In genomic region chr3:188202358-188203138, GRCh38 we compare ENCODE assay signal across 12 cellular contexts. TPM values are rescaled to one million over a fixed set of nuclear protein-coding genes. Genes with fewer than 3 reads are reported as not detected.
DNase-seq lines count a peak whose midpoint lies in the region; ATAC-seq, FAIRE-seq and TF ChIP-seq lines count a peak whose summit lies in the region.
"Had no signal": no experiment of that assay in that cellular context is flagged by ENCODE, and none has a peak within 500 bp of the region (broad histone marks: within the 10 kb centered on the region; RNA-seq: fewer than 3 reads in every experiment).

No MANE protein-coding gene starts in this region.

- peaks cover 6% of the 10 kb centered on the region for H3K36me3 ChIP-seq in astrocyte (ENCODE audit: insufficient read depth, low read length)

- ATAC-seq in naive B cell (ENCODE audit: low read depth in 2 of 2), result no peak

- peak overlapping the region in 2 of 3 donors; percentile 37 to 64 for H3K27ac Mint-ChIP-seq in IgD-negative memory B cell
- H3K27ac Mint-ChIP-seq in astrocyte (ENCODE audit: unreplicated experiment), result peak overlapping the region; percentile 2
- H3K27ac Mint-ChIP-seq in naive B cell, result peak overlapping the region in 4 of 6 donors; percentile 12 to 52 (median 44)
- H3K27ac Mint-ChIP-seq: nephron had no signal

- peak; percentile 21 for DNase-seq in NCI-H2227 (lab: John Stamatoyannopoulos, UW; ENCODE audit: unreplicated experiment)
- DNase-seq in NCI-H2227 treated with DMSO at 0.1 percent for 48 hours (lab: John Stamatoyannopoulos, UW), result no peak
- DNase-seq in astrocyte (ENCODE audit: low read depth), result no peak
- no peak for DNase-seq in naive B cell
- no peak for DNase-seq in DMS153 treated with DMSO at 0.1 percent for 48 hours (lab: John Stamatoyannopoulos, UW; ENCODE audit: unreplicated experiment)
- DNase-seq in inferior parietal cortex (ENCODE audit: extremely low spot score), result no peak
- DNase-seq in effector CD8-positive, alpha-beta T cell (lab: John Stamatoyannopoulos, UW), result no peak
- DNase-seq: activated effector memory CD4-positive, alpha-beta T cell treated with anti-CD3 and anti-CD28 coated beads, Interleukin-2, amount 50 U/mL, for 16 hours; dorsolateral prefrontal cortex; T-helper 9 cell had no signal

- peaks cover 90% of the 10 kb centered on the region for H3K79me2 ChIP-seq in astrocyte (ENCODE audit: insufficient read depth, low read length)

- H3K4me1 ChIP-seq in astrocyte (ENCODE audit: insufficient read depth, low read length), result peaks cover 4% of the 10 kb centered on the region

- H3K27me3 Mint-ChIP-seq in IgD-negative memory B cell, result no peaks in the 10 kb centered on the region
- H3K27me3 Mint-ChIP-seq in astrocyte (ENCODE audit: low read depth, unreplicated experiment), result no peaks in the 10 kb centered on the region
- H3K27me3 Mint-ChIP-seq in naive B cell, result no peaks in the 10 kb centered on the region

- no peaks in the 10 kb centered on the region for H3K9me3 Mint-ChIP-seq in IgD-negative memory B cell
- H3K9me3 Mint-ChIP-seq in astrocyte (ENCODE audit: unreplicated experiment), result no peaks in the 10 kb centered on the region
- H3K9me3 Mint-ChIP-seq in naive B cell, result no peaks in the 10 kb centered on the region
- H3K9me3 Mint-ChIP-seq: nephron had no signal

- H3K4me3 Mint-ChIP-seq in IgD-negative memory B cell, result no peak overlapping the region
- no peak overlapping the region for H3K4me3 Mint-ChIP-seq in astrocyte (ENCODE audit: unreplicated experiment)
- peak overlapping the region in 1 of 8 donors; percentile 49 for H3K4me3 Mint-ChIP-seq in naive B cell
- H3K4me3 Mint-ChIP-seq: nephron had no signal

- H2AFZ ChIP-seq in astrocyte (ENCODE audit: low read depth, low read length), result no peak overlapping the region

- H3K36me3 Mint-ChIP-seq in IgD-negative memory B cell, result no peaks in the 10 kb centered on the region
- peaks cover 2% of the 10 kb centered on the region for H3K36me3 Mint-ChIP-seq in astrocyte (ENCODE audit: low read depth, unreplicated experiment)
- peaks cover 11% of the 10 kb centered on the region in 2 donors for H3K36me3 Mint-ChIP-seq in naive B cell

- no peaks in the 10 kb centered on the region for H3K9me3 ChIP-seq in astrocyte (ENCODE audit: insufficient read depth, low read depth, low read length)

- no peak for FAIRE-seq in astrocyte (lab: Jason Lieb, UNC)

- H3K4me3 ChIP-seq in astrocyte (ENCODE audit: insufficient read depth, low read depth, low read length), result no peak overlapping the region
- H3K4me3 ChIP-seq: dorsolateral prefrontal cortex had no signal

- H3K4me2 ChIP-seq in astrocyte (ENCODE audit: low read length), result no peak overlapping the region

- no peak for TF ChIP-seq CTCF in astrocyte (IDR thresholded peaks at IDR 0.05; ENCODE audit: insufficient read depth, low read depth, low read length)

- peaks cover 61% of the 10 kb centered on the region for H4K20me1 ChIP-seq in astrocyte (ENCODE audit: insufficient read depth, low read length)

- H3K4me1 Mint-ChIP-seq in IgD-negative memory B cell (peaks cover 8 to 19% (median 12%) of the 10 kb centered on the region in 3 donors), astrocyte (ENCODE audit: low read depth, unreplicated experiment) (peaks cover 10% of the 10 kb centered on the region), naive B cell (peaks cover 24 to 59% (median 51%) of the 10 kb centered on the region in 3 donors)

- no peaks in the 10 kb centered on the region for H3K27me3 ChIP-seq in astrocyte (ENCODE audit: insufficient read depth, low read length)
- H3K27me3 ChIP-seq: dorsolateral prefrontal cortex had no signal

- no peak overlapping the region for H3K9ac ChIP-seq in astrocyte (ENCODE audit: low read length)

- H3K27ac ChIP-seq in astrocyte (ENCODE audit: low read depth, low read length), result no peak overlapping the region
- H3K27ac ChIP-seq: dorsolateral prefrontal cortex had no signal

RNA-seq across cellular contexts. Expression of gene LPP, which starts 48.6 kb away (rescaled TPM):
- polyA plus RNA-seq in IgD-negative memory B cell (29.2 TPM), naive B cell (ENCODE audit: low read depth in 6 of 6) (10 to 100 TPM in 5 of 6 donors, 1 to 10 TPM in 1; 9.6 to 58.6 (median 25.4) TPM)
- total RNA-seq in astrocyte, result 193 and 222 TPM in 2 replicates
